In the genomic region with DNA sequence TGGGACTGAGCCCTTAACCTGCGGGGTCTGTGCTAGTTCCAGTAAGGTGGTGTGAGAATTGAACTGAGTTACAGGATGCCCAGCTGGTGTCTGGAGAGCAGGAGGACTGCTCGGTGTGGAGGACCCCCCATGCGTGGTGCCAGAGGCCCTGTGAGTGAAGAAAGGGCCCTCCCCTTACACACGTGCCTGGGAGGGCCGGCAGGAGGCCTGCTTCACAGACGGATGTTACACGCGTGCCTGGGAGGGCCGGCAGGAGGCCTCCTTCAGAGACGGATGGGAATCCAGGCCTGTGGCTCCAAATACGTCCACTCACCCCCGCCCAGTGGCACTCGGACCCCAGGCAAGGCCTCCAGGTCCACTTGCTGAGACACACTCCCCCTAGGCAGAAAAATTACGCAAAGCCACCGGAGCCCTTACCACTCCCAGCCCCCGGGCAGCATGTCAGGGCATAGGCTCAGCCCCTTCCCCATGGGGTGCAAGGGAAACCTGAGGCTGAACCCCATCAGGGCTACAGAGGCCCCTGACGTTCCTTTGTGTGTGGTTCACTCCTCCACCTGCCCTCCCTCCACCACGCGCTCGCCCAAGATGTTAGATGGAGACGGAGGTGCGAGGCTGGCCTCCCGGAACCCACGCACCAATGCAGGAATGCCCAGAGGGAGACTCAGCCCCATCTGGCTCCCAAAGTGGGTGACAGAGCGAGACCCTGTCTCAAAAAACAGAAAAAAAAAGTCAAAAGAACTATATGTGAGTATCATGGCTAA, we compare ENCODE assay signal across 19 cellular contexts.
"Had no signal": no experiment of that assay in that cellular context is flagged by ENCODE, and none has a peak within 500 bp of the region (broad histone marks: within the 10 kb centered on the region; RNA-seq: fewer than 3 reads in every experiment).

No MANE protein-coding gene starts in this region.

- H3K36me3 ChIP-seq: ascending aorta, prostate gland, right atrium auricular region, stomach had no signal

- H3K4me3 Mint-ChIP-seq: activated naive CD4-positive, alpha-beta T cell treated with anti-CD3 and anti-CD28 coated beads for 36 hours; neural crest cell had no signal

- H3K4me3 ChIP-seq: ascending aorta, coronary artery, prostate gland, right atrium auricular region, stomach had no signal

- H3K4me1 Mint-ChIP-seq: neural crest cell had no signal

- H3K27ac ChIP-seq: ascending aorta, coronary artery, prostate gland, right atrium auricular region, stomach had no signal

- ATAC-seq: left lobe of liver had no signal

- DNase-seq: activated CD4-positive, alpha-beta T cell treated with anti-CD3 and anti-CD28 coated beads, Interleukin-2, amount 50 U/mL, for 1 hour; activated CD4-positive, CD25-positive, alpha-beta regulatory T cell treated with anti-CD3 and anti-CD28 coated beads, Interleukin-2, amount 50 U/mL, for 72 hours; activated naive CD4-positive, alpha-beta T cell treated with anti-CD3 and anti-CD28 coated beads for 36 hours; erythroblast; foreskin melanocyte; glutamatergic neuron; kidney; mammary epithelial cell; small intestine; stimulated activated CD4-positive, alpha-beta T cell treated with anti-CD3 and anti-CD28 coated beads, Interleukin-4, amount 100 ng/mL, for 1 hour; stomach; T-helper 9 cell; trophoblast cell had no signal

- H3K27ac Mint-ChIP-seq: activated naive CD4-positive, alpha-beta T cell treated with anti-CD3 and anti-CD28 coated beads for 36 hours had no signal

- H3K4me1 ChIP-seq: ascending aorta, prostate gland, right atrium auricular region, stomach had no signal

- H3K27me3 ChIP-seq: ascending aorta, right atrium auricular region had no signal

- H3K9me3 ChIP-seq: prostate gland had no signal
